In genomic region chr1:177772621-177773020, GRCh38 we compare ENCODE assay signal across 23 cellular contexts.
"Had no signal": no experiment of that assay in that cellular context is flagged by ENCODE, and none has a peak within 500 bp of the region (broad histone marks: within the 10 kb centered on the region; RNA-seq: fewer than 3 reads in every experiment).

No MANE protein-coding gene starts in this region.

- H3K4me1 Mint-ChIP-seq: activated naive CD8-positive, alpha-beta T cell treated with anti-CD3 and anti-CD28 coated beads, Interleukin-2, amount 10 ng/mL, durations not matched to agents 7 days and 5 days had no signal

- DNase-seq: activated CD4-positive, alpha-beta T cell treated with anti-CD3 and anti-CD28 coated beads for 48 hours; activated CD4-positive, alpha-beta T cell treated with anti-CD3 and anti-CD28 coated beads, Interleukin-2, amount 50 U/mL, for 4 hours; activated CD8-positive, alpha-beta memory T cell treated with anti-CD3 and anti-CD28 coated beads, Interleukin-2, amount 50 U/mL, for 48 hours; activated CD8-positive, alpha-beta T cell treated with anti-CD3 and anti-CD28 coated beads, Interleukin-2, amount 10 ng/mL, durations not matched to agents 7 days and 5 days; activated naive CD4-positive, alpha-beta T cell treated with anti-CD3 and anti-CD28 coated beads, Interleukin-2, amount 50 U/mL, for 16 hours; activated naive CD8-positive, alpha-beta T cell treated with anti-CD3 and anti-CD28 coated beads, Interleukin-2, amount 10 ng/mL, durations not matched to agents 7 days and 5 days; activated T-cell treated with anti-CD3 and anti-CD28 coated beads, Interleukin-2, amount 50 U/mL, for 1 hour; NCI-H1092; NCI-H1417; NCI-H2029 treated with DMSO at 0.1 percent for 48 hours; NCI-H510A treated with DMSO at 0.1 percent for 48 hours; NCI-H69; NK-92 treated with Interleukin-12 subunit alpha and Interleukin-12 subunit beta, amount 100 ng/mL, for 24 hours; OCI-M1; SHP77; SW 1271 had no signal

- H3K4me1 ChIP-seq: ascending aorta, SJSA1 had no signal

- H3K27ac Mint-ChIP-seq: activated CD8-positive, alpha-beta T cell treated with anti-CD3 and anti-CD28 coated beads, Interleukin-2, amount 10 ng/mL, durations not matched to agents 7 days and 5 days; activated naive CD8-positive, alpha-beta T cell treated with anti-CD3 and anti-CD28 coated beads, Interleukin-2, amount 10 ng/mL, durations not matched to agents 7 days and 5 days; brain; T-helper 1 cell treated with Interleukin-12 subunit alpha and Interleukin-12 subunit beta and Interleukin-4 antibody, amounts not matched to agents 30 μg/mL and 1 μg/mL, for 36 hours had no signal

- H3K36me3 ChIP-seq: ascending aorta, cardiac muscle cell, SJSA1 had no signal

- H3K4me3 Mint-ChIP-seq: activated CD8-positive, alpha-beta T cell treated with anti-CD3 and anti-CD28 coated beads, Interleukin-2, amount 10 ng/mL, durations not matched to agents 7 days and 5 days; activated naive CD8-positive, alpha-beta T cell treated with anti-CD3 and anti-CD28 coated beads, Interleukin-2, amount 10 ng/mL, durations not matched to agents 7 days and 5 days; brain; T-helper 1 cell treated with Interleukin-12 subunit alpha and Interleukin-12 subunit beta and Interleukin-4 antibody, amounts not matched to agents 30 μg/mL and 1 μg/mL, for 36 hours had no signal

- H3K27ac ChIP-seq: ascending aorta, cardiac muscle cell, SJSA1 had no signal

- H3K36me3 Mint-ChIP-seq: activated naive CD8-positive, alpha-beta T cell treated with anti-CD3 and anti-CD28 coated beads, Interleukin-2, amount 10 ng/mL, durations not matched to agents 7 days and 5 days; brain had no signal

- H3K27me3 ChIP-seq: ascending aorta, cardiac muscle cell, SJSA1 had no signal

- H3K4me3 ChIP-seq: ascending aorta, cardiac muscle cell, SJSA1 had no signal

- H3K27me3 Mint-ChIP-seq: activated naive CD8-positive, alpha-beta T cell treated with anti-CD3 and anti-CD28 coated beads, Interleukin-2, amount 10 ng/mL, durations not matched to agents 7 days and 5 days; brain had no signal

- ATAC-seq: activated CD4-positive, CD25-positive, alpha-beta regulatory T cell treated with anti-CD3 and anti-CD28 coated beads, Interleukin-2, amount 50 U/mL, for 24 hours; activated CD8-positive, alpha-beta T cell treated with anti-CD3 and anti-CD28 coated beads, Interleukin-2, amount 10 ng/mL, durations not matched to agents 7 days and 5 days; SK-N-SH treated with all-trans-retinoic acid at 6 μM for 48 hours had no signal
